ENCODE assay signal across 34 cellular contexts in genomic region chr22:39511226-39511625, GRCh38. TPM values are rescaled to one million over a fixed set of nuclear protein-coding genes. Genes with fewer than 3 reads are reported as not detected.
"Had no signal": no experiment of that assay in that cellular context is flagged by ENCODE, and none has a peak within 500 bp of the region (broad histone marks: within the 10 kb centered on the region; RNA-seq: fewer than 3 reads in every experiment).

No MANE protein-coding gene starts in this region.

- DNase-seq: activated B cell treated with CpG ODN at 0.5 μM for 24 hours; activated CD4-positive, alpha-beta T cell treated with anti-CD3 and anti-CD28 coated beads for 48 hours; activated CD4-positive, alpha-beta T cell treated with anti-CD3 and anti-CD28 coated beads, Interleukin-2, amount 50 U/mL, for 1 hour; activated CD4-positive, alpha-beta T cell treated with anti-CD3 and anti-CD28 coated beads, Interleukin-2, amount 50 U/mL, for 48 hours; activated CD8-positive, alpha-beta memory T cell treated with anti-CD3 and anti-CD28 coated beads for 24 hours; activated CD8-positive, alpha-beta T cell treated with anti-CD3 and anti-CD28 coated beads for 36 hours; activated effector memory CD4-positive, alpha-beta T cell treated with Interleukin-2 at 50 U/mL for 16 hours; activated gamma-delta T cell treated with Interleukin-2 at 50 U/mL for 16 hours; activated naive CD4-positive, alpha-beta T cell treated with anti-CD3 and anti-CD28 coated beads, Interleukin-2, amount 50 U/mL, for 16 hours; activated naive CD4-positive, alpha-beta T cell treated with Interleukin-2 at 50 U/mL for 16 hours; activated T-cell treated with anti-CD3 and anti-CD28 coated beads, Interleukin-2, amount 50 U/mL, for 72 hours; amniotic stem cell; anterior cingulate cortex; brain microvascular endothelial cell; cortex of kidney; dermis blood vessel endothelial cell; effector CD8-positive, alpha-beta T cell; esophagus squamous epithelium; foreskin melanocyte; SW 1271; T-cell; T1000; WERI-Rb-1 had no signal

- H3K9me3 ChIP-seq: esophagus squamous epithelium, gastroesophageal sphincter had no signal

- ATAC-seq: activated CD4-positive, CD25-positive, alpha-beta regulatory T cell treated with anti-CD3 and anti-CD28 coated beads, Interleukin-2, amount 50 U/mL, for 24 hours; activated CD8-positive, alpha-beta T cell treated with anti-CD3 and anti-CD28 coated beads for 36 hours; activated T-cell treated with anti-CD3 and anti-CD28 coated beads, Interleukin-2, amount 50 U/mL, for 72 hours; gastroesophageal sphincter; T-cell had no signal

- H3K4me3 Mint-ChIP-seq: activated B cell treated with CpG ODN at 0.5 μM for 24 hours; activated CD8-positive, alpha-beta T cell treated with anti-CD3 and anti-CD28 coated beads for 36 hours; activated naive CD8-positive, alpha-beta T cell; activated T-cell treated with anti-CD3 and anti-CD28 coated beads, Interleukin-2, amount 50 U/mL, for 72 hours; T-cell; T-helper 1 cell treated with Interleukin-12 subunit alpha and Interleukin-12 subunit beta and Interleukin-4 antibody, amounts not matched to agents 30 μg/mL and 1 μg/mL, for 36 hours; T-helper 2 cell treated with Interferon-gamma antibody and Interleukin-4, amounts not matched to agents 5 μg/mL and 100 μg/mL, for 36 hours had no signal

- H3K27me3 Mint-ChIP-seq: activated B cell treated with CpG ODN at 0.5 μM for 24 hours; activated CD8-positive, alpha-beta T cell treated with anti-CD3 and anti-CD28 coated beads for 36 hours; activated naive CD8-positive, alpha-beta T cell; T-cell had no signal

- H3K27ac Mint-ChIP-seq: activated B cell treated with CpG ODN at 0.5 μM for 24 hours; activated CD8-positive, alpha-beta T cell treated with anti-CD3 and anti-CD28 coated beads for 36 hours; activated naive CD8-positive, alpha-beta T cell; activated T-cell treated with anti-CD3 and anti-CD28 coated beads, Interleukin-2, amount 50 U/mL, for 72 hours; T-cell; T-helper 1 cell treated with Interleukin-12 subunit alpha and Interleukin-12 subunit beta and Interleukin-4 antibody, amounts not matched to agents 30 μg/mL and 1 μg/mL, for 36 hours; T-helper 2 cell treated with Interferon-gamma antibody and Interleukin-4, amounts not matched to agents 5 μg/mL and 100 μg/mL, for 36 hours had no signal

- H3K9me3 Mint-ChIP-seq: activated B cell treated with CpG ODN at 0.5 μM for 24 hours; activated CD8-positive, alpha-beta T cell treated with anti-CD3 and anti-CD28 coated beads for 36 hours; activated T-cell treated with anti-CD3 and anti-CD28 coated beads, Interleukin-2, amount 50 U/mL, for 72 hours; T-cell; T-helper 1 cell treated with Interleukin-12 subunit alpha and Interleukin-12 subunit beta and Interleukin-4 antibody, amounts not matched to agents 30 μg/mL and 1 μg/mL, for 36 hours; T-helper 2 cell treated with Interferon-gamma antibody and Interleukin-4, amounts not matched to agents 5 μg/mL and 100 μg/mL, for 36 hours had no signal

- H3K4me3 ChIP-seq: esophagus squamous epithelium, gastroesophageal sphincter had no signal

- H3K27me3 ChIP-seq: brain microvascular endothelial cell, esophagus squamous epithelium, gastroesophageal sphincter had no signal

- H3K27ac ChIP-seq: brain microvascular endothelial cell, epithelial cell of prostate, esophagus squamous epithelium, gastroesophageal sphincter, WERI-Rb-1 had no signal

RNA-seq across cellular contexts. Expression of gene MGAT3, which starts 54.4 kb away (rescaled TPM):
- total RNA-seq: endothelial cell of umbilical vein, fibroblast of lung had no signal
- polyA plus RNA-seq: endothelial cell of umbilical vein had no signal

RNA-seq across cellular contexts. Expression of gene CACNA1I, which starts 59.3 kb away (rescaled TPM):
- total RNA-seq: activated B cell treated with CpG ODN at 0.5 μM for 24 hours, bronchial epithelial cell, dermis blood vessel endothelial cell, endothelial cell of umbilical vein, fibroblast of villous mesenchyme, glomerular endothelial cell had no signal
- polyA plus RNA-seq: endothelial cell of umbilical vein had no signal
